1 cellular context compared by ENCODE assay signal in the genomic region with DNA sequence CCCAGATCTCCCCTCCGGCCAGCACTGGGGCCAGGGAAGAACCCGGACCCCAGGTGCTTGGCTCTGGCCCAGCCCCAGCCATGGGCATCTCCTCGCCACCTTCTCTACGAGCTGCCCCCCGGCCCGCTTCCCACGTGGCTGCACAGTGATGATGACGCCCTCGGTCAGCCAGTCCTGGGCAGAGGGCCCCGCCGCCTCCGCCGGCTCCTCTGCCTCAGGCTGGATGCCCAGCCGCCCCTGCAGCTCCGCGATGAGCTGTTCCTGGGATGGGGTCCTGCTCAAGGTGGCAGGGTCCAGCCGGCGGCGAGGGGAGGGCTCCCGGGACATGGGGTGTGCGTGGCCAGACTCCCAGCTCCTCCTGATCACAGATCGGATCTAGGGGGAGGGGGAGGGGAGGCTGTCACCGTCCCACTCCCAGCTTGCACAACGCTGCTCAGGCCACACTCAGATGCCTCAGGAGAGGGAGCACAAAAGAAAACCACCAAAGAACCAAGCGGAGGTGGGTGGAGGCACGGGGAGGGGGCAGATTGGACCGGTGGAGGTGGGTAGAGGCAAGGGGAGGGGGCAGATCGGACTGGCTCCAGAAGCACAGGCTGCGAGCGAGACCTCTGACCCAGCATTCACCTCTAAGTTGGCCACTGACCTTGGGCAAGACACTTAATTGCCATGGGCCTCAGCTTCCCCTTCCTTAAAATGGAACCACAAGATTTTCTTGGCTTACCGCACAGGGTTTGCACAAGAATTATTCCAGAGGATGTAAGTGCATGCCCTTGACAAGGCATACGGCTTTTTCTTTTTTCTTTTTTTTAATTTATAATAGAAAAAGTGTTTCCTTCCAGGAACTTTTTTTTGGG.
TF ChIP-seq lines count a peak whose summit lies in the region.

No MANE protein-coding gene starts in this region.

TF ChIP-seq in GM12878, 131 proteins besides CTCF, POLR2A, EP300 and RAD21:
- TF ChIP-seq CEBPB (IDR thresholded peaks at IDR 0.05; ENCODE audit: borderline replicate concordance in 1 of 2, low read depth in 2 of 2, low read length in 2 of 2) (no peak), CBFB (IDR thresholded peaks at IDR 0.05; ENCODE audit: low read depth) (no peak), HDAC6 (IDR thresholded peaks at IDR 0.05; ENCODE audit: unreplicated experiment) (no peak), NR2C2 (IDR thresholded peaks at IDR 0.05; ENCODE audit: borderline replicate concordance, control insufficient read depth, insufficient read length, low read depth) (no peak), MTA3 (IDR thresholded peaks at IDR 0.05; ENCODE audit: borderline replicate concordance, low read length) (no peak), SUZ12 (IDR thresholded peaks at IDR 0.05; ENCODE audit: unreplicated experiment) (no peak), CHD1 (IDR thresholded peaks at IDR 0.05; ENCODE audit: low read depth, low read length) (no peak), FOXK2 (IDR thresholded peaks at IDR 0.05) (no peak), TCF7 (IDR thresholded peaks at IDR 0.05; ENCODE audit: borderline replicate concordance) (no peak), NFYA (IDR thresholded peaks at IDR 0.05; ENCODE audit: borderline replicate concordance, low read depth, low read length) (no peak), RB1 (IDR thresholded peaks at IDR 0.05; ENCODE audit: borderline replicate concordance) (no peak), ZNF622 (IDR thresholded peaks at IDR 0.05) (no peak)
- TF ChIP-seq, protein P1, sequence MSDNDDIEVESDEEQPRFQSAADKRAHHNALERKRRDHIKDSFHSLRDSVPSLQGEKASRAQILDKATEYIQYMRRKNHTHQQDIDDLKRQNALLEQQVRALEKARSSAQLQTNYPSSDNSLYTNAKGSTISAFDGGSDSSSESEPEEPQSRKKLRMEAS (IDR thresholded peaks at IDR 0.05; ENCODE audit: low read depth, low read length): no peak
- TF ChIP-seq, protein P2, sequence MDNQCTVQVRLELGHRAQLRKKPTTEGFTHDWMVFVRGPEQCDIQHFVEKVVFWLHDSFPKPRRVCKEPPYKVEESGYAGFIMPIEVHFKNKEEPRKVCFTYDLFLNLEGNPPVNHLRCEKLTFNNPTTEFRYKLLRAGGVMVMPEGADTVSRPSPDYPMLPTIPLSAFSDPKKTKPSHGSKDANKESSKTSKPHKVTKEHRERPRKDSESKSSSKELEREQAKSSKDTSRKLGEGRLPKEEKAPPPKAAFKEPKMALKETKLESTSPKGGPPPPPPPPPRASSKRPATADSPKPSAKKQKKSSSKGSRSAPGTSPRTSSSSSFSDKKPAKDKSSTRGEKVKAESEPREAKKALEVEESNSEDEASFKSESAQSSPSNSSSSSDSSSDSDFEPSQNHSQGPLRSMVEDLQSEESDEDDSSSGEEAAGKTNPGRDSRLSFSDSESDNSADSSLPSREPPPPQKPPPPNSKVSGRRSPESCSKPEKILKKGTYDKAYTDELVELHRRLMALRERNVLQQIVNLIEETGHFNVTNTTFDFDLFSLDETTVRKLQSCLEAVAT (IDR thresholded peaks at IDR 0.05): no peak
- TF ChIP-seq, protein P3, sequence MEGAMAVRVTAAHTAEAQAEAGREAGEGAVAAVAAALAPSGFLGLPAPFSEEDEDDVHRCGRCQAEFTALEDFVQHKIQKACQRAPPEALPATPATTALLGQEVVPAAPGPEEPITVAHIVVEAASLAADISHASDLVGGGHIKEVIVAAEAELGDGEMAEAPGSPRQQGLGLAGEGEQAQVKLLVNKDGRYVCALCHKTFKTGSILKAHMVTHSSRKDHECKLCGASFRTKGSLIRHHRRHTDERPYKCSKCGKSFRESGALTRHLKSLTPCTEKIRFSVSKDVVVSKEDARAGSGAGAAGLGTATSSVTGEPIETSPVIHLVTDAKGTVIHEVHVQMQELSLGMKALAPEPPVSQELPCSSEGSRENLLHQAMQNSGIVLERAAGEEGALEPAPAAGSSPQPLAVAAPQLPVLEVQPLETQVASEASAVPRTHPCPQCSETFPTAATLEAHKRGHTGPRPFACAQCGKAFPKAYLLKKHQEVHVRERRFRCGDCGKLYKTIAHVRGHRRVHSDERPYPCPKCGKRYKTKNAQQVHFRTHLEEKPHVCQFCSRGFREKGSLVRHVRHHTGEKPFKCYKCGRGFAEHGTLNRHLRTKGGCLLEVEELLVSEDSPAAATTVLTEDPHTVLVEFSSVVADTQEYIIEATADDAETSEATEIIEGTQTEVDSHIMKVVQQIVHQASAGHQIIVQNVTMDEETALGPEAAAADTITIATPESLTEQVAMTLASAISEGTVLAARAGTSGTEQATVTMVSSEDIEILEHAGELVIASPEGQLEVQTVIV (IDR thresholded peaks at IDR 0.05; ENCODE audit: borderline replicate concordance, partially characterized antibody): no peak
- TF ChIP-seq, protein P4, sequence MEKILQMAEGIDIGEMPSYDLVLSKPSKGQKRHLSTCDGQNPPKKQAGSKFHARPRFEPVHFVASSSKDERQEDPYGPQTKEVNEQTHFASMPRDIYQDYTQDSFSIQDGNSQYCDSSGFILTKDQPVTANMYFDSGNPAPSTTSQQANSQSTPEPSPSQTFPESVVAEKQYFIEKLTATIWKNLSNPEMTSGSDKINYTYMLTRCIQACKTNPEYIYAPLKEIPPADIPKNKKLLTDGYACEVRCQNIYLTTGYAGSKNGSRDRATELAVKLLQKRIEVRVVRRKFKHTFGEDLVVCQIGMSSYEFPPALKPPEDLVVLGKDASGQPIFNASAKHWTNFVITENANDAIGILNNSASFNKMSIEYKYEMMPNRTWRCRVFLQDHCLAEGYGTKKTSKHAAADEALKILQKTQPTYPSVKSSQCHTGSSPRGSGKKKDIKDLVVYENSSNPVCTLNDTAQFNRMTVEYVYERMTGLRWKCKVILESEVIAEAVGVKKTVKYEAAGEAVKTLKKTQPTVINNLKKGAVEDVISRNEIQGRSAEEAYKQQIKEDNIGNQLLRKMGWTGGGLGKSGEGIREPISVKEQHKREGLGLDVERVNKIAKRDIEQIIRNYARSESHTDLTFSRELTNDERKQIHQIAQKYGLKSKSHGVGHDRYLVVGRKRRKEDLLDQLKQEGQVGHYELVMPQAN (conservative IDR thresholded peaks at IDR 0.05): no peak
- TF ChIP-seq, protein P5, sequence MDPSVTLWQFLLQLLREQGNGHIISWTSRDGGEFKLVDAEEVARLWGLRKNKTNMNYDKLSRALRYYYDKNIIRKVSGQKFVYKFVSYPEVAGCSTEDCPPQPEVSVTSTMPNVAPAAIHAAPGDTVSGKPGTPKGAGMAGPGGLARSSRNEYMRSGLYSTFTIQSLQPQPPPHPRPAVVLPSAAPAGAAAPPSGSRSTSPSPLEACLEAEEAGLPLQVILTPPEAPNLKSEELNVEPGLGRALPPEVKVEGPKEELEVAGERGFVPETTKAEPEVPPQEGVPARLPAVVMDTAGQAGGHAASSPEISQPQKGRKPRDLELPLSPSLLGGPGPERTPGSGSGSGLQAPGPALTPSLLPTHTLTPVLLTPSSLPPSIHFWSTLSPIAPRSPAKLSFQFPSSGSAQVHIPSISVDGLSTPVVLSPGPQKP (IDR thresholded peaks at IDR 0.05; ENCODE audit: low read depth, low read length): no peak
- TF ChIP-seq, protein P6, sequence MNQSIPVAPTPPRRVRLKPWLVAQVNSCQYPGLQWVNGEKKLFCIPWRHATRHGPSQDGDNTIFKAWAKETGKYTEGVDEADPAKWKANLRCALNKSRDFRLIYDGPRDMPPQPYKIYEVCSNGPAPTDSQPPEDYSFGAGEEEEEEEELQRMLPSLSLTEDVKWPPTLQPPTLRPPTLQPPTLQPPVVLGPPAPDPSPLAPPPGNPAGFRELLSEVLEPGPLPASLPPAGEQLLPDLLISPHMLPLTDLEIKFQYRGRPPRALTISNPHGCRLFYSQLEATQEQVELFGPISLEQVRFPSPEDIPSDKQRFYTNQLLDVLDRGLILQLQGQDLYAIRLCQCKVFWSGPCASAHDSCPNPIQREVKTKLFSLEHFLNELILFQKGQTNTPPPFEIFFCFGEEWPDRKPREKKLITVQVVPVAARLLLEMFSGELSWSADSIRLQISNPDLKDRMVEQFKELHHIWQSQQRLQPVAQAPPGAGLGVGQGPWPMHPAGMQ (IDR thresholded peaks at IDR 0.05; ENCODE audit: borderline replicate concordance): no peak
- TF ChIP-seq, protein P7, sequence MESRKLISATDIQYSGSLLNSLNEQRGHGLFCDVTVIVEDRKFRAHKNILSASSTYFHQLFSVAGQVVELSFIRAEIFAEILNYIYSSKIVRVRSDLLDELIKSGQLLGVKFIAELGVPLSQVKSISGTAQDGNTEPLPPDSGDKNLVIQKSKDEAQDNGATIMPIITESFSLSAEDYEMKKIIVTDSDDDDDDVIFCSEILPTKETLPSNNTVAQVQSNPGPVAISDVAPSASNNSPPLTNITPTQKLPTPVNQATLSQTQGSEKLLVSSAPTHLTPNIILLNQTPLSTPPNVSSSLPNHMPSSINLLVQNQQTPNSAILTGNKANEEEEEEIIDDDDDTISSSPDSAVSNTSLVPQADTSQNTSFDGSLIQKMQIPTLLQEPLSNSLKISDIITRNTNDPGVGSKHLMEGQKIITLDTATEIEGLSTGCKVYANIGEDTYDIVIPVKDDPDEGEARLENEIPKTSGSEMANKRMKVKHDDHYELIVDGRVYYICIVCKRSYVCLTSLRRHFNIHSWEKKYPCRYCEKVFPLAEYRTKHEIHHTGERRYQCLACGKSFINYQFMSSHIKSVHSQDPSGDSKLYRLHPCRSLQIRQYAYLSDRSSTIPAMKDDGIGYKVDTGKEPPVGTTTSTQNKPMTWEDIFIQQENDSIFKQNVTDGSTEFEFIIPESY (IDR thresholded peaks at IDR 0.05): no peak
